Comparison of ENCODE assay signal across 12 cellular contexts in the genomic region with DNA sequence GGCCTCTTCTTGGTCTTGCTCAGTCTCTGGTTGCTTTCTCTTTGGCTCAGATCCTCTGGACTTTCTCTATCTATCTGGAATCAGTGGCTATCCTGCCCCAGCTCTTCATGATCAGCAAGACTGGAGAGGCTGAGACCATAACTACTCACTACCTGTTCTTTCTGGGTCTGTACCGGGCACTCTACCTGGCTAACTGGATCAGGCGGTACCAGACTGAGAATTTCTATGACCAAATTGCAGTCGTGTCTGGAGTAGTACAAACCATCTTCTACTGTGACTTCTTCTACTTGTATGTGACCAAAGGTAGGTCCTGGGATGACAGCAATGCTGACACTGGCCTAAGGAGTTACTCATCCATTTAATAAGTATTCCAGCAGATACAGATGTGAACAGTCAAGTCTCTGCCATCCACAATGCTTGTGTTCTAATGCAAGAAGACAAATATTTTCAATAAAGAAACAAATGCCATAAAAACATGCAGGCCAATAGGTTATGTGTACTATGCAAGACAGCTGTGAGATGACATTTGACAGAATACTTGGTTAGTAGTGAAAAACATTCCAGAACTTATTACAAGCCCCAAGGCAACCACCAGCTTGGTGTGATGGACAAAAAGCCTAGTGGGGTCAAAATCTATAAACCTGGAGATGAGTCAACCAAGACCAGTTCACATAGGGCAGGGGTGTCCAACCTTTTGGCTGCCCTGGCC. TPM values are rescaled to one million over a fixed set of nuclear protein-coding genes. Genes with fewer than 3 reads are reported as not detected.
A peak's percentile ranks its signal among the peaks of the same experiment; 100 is the strongest.
DNase-seq lines count a peak whose midpoint lies in the region; ATAC-seq, FAIRE-seq and TF ChIP-seq lines count a peak whose summit lies in the region.
"Had no signal": no experiment of that assay in that cellular context is flagged by ENCODE, and none has a peak within 500 bp of the region (broad histone marks: within the 10 kb centered on the region; RNA-seq: fewer than 3 reads in every experiment).

No MANE protein-coding gene starts in this region.

- no peak overlapping the region for H3K4me2 ChIP-seq in K562 (ENCODE audit: insufficient read depth, low read length)

- FAIRE-seq in K562 (lab: Jason Lieb, UNC), result no peak

- in situ Hi-C loops in K562 (cut with MboI), result no loop called here

- H3K9me1 ChIP-seq in K562 (ENCODE audit: control insufficient read depth, insufficient read depth, low read length), result no peaks in the 10 kb centered on the region

- TF ChIP-seq RAD21 in K562 (CRISPR knock-in tag; conservative IDR thresholded peaks at IDR 0.05 in 1 of 2, IDR thresholded peaks at IDR 0.05 in 1 of 2), result no peak

- no peaks in the 10 kb centered on the region for H3K27me3 ChIP-seq in CD4-positive, CD25-positive, alpha-beta regulatory T cell (ENCODE audit: control insufficient read depth, insufficient read depth, low read length)
- no peaks in the 10 kb centered on the region for H3K27me3 ChIP-seq in K562 (ENCODE audit: control insufficient read depth in 2 of 2, insufficient read depth in 2 of 2, low read length in 2 of 2)
- no peaks in the 10 kb centered on the region for H3K27me3 ChIP-seq in tibial artery
- no peaks in the 10 kb centered on the region for H3K27me3 ChIP-seq in spleen (replicated peaks in 1 of 7)
- H3K27me3 ChIP-seq: brain microvascular endothelial cell, gastrocnemius medialis had no signal

- CTCF ChIA-PET in K562 (lab: Yijun Ruan, JAX; ENCODE audit: low intra/inter-chr PET ratio) (no interaction called here), HEK293T (lab: Yijun Ruan, JAX) (no interaction called here)

- H3K9ac ChIP-seq in K562 (ENCODE audit: insufficient read depth in 1 of 2, low read depth in 2 of 2, low read length in 2 of 2), result no peak overlapping the region

- TF ChIP-seq EP300 in K562 (IDR thresholded peaks at IDR 0.05; ENCODE audit: low read length), result no peak

- TF ChIP-seq POLR2A in K562 (conservative IDR thresholded peaks at IDR 0.05) (no peak), spleen (IDR thresholded peaks at IDR 0.05) (no peak)

- intact Hi-C loops in K562 (cut with micrococcal nuclease), result no loop called here
- intact Hi-C loops in tibial artery (cut with DNase I; ENCODE audit: low total_unique reads), result no loop called here
- intact Hi-C loops in spleen (cut with DNase I; ENCODE audit: low total_unique reads), result no loop called here

- H3K27ac ChIP-seq in CD4-positive, CD25-positive, alpha-beta regulatory T cell (ENCODE audit: insufficient read depth, low read length, poor library complexity, severe bottlenecking), result no peak overlapping the region
- H3K27ac ChIP-seq in K562 (ENCODE audit: extremely low read depth, low read depth, low read length) (no peak overlapping the region), tibial artery (peak overlapping the region in 1 of 2 donors; percentile 19), spleen (peak overlapping the region in 1 of 8 donors; percentile 6)
- H3K27ac ChIP-seq: brain microvascular endothelial cell, gastrocnemius medialis had no signal

- no peaks in the 10 kb centered on the region for H3K79me2 ChIP-seq in K562 (ENCODE audit: control insufficient read depth, insufficient read depth, low read length)

- peaks cover 41% of the 10 kb centered on the region for H3K36me3 Mint-ChIP-seq in CD4-positive, CD25-positive, alpha-beta regulatory T cell
- peaks cover 13 to 61% (median 23%) of the 10 kb centered on the region in 3 donors for H3K36me3 Mint-ChIP-seq in naive thymus-derived CD8-positive, alpha-beta T cell

- H3K9me3 ChIP-seq in CD4-positive, CD25-positive, alpha-beta regulatory T cell (ENCODE audit: control insufficient read depth in 2 of 2, low read length in 2 of 2), result no peaks in the 10 kb centered on the region
- H3K9me3 ChIP-seq in K562 (replicated peaks; ENCODE audit: control insufficient read depth, insufficient read depth, low read depth, low read length) (no peaks in the 10 kb centered on the region), tibial artery (no peaks in the 10 kb centered on the region), spleen (no peaks in the 10 kb centered on the region)
- H3K9me3 ChIP-seq: gastrocnemius medialis had no signal

- H3K9me3 Mint-ChIP-seq in CD4-positive, CD25-positive, alpha-beta regulatory T cell, result no peaks in the 10 kb centered on the region
- H3K9me3 Mint-ChIP-seq in naive thymus-derived CD8-positive, alpha-beta T cell, result no peaks in the 10 kb centered on the region
- H3K9me3 Mint-ChIP-seq: activated T-cell treated with anti-CD3 and anti-CD28 coated beads, Interleukin-2, amount 50 U/mL, for 4 hours had no signal

- no peak overlapping the region for H3K4me3 ChIP-seq in CD4-positive, CD25-positive, alpha-beta regulatory T cell (ENCODE audit: low read depth, low read length)
- H3K4me3 ChIP-seq in K562 (no peak overlapping the region), tibial artery (no peak overlapping the region), spleen (no peak overlapping the region)
- H3K4me3 ChIP-seq: gastrocnemius medialis had no signal

- no peak for ATAC-seq in CD4-positive, CD25-positive, alpha-beta regulatory T cell (ENCODE audit: low read depth in 2 of 2)
- peak; percentile 16 for ATAC-seq in K562
- ATAC-seq in naive thymus-derived CD8-positive, alpha-beta T cell, result peak in 1 of 2 donors; percentile 5
- ATAC-seq: activated T-cell treated with anti-CD3 and anti-CD28 coated beads, Interleukin-2, amount 50 U/mL, for 4 hours; gastrocnemius medialis; sciatic nerve had no signal

- H4K20me1 ChIP-seq in K562 (replicated peaks; ENCODE audit: control insufficient read depth, insufficient read depth, low read length), result no peaks in the 10 kb centered on the region

- peaks cover 15 to 35% (median 25%) of the 10 kb centered on the region in 4 donors for H3K4me1 Mint-ChIP-seq in CD4-positive, CD25-positive, alpha-beta regulatory T cell
- H3K4me1 Mint-ChIP-seq in naive thymus-derived CD8-positive, alpha-beta T cell, result peaks cover 10 to 36% (median 23%) of the 10 kb centered on the region in 4 donors

- H3K36me3 ChIP-seq in CD4-positive, CD25-positive, alpha-beta regulatory T cell (ENCODE audit: control insufficient read depth, insufficient read depth, low read length), result peaks cover 54% of the 10 kb centered on the region
- peaks cover 60% of the 10 kb centered on the region for H3K36me3 ChIP-seq in K562 (ENCODE audit: control insufficient read depth, insufficient read depth, low read length)
- peaks cover 53 to 60% (median 58%) of the 10 kb centered on the region in 3 donors for H3K36me3 ChIP-seq in tibial artery
- peaks cover 3 to 76% (median 63%) of the 10 kb centered on the region in 6 donors for H3K36me3 ChIP-seq in spleen

- DNase-seq in CD4-positive, CD25-positive, alpha-beta regulatory T cell, result no peak
- peak; percentile 66 for DNase-seq in EH (ENCODE audit: low read depth)
- no peak for DNase-seq in K562 (ENCODE audit: extremely low read depth in 1 of 4, low spot score in 3 of 4)
- DNase-seq in naive thymus-derived CD8-positive, alpha-beta T cell, result no peak
- DNase-seq in tibial artery, result no peak
- no peak for DNase-seq in HEK293T (ENCODE audit: extremely low spot score)
- no peak for DNase-seq in spleen
- DNase-seq in stimulated activated CD4-positive, alpha-beta T cell treated with anti-CD3 and anti-CD28 coated beads, Interleukin-12 subunit alpha, Interleukin-12 subunit beta, amount 100 ng/mL, for 4 hours, result no peak
- DNase-seq: activated T-cell treated with anti-CD3 and anti-CD28 coated beads, Interleukin-2, amount 50 U/mL, for 4 hours; brain microvascular endothelial cell; gastrocnemius medialis had no signal

- WGBS in K562 (ENCODE audit: insufficient coverage, low coverage, missing lambda C conversion rate), result 86% methylated on average over 2 of the region's 3 CpGs
- 86 to 94% (median 93%) methylated on average over 3 of the region's 3 CpGs for WGBS in spleen, 5 donors

- no peak overlapping the region for H2AFZ ChIP-seq in K562 (ENCODE audit: low read depth, low read length)

- H3K4me3 Mint-ChIP-seq in CD4-positive, CD25-positive, alpha-beta regulatory T cell, result no peak overlapping the region
- H3K4me3 Mint-ChIP-seq in naive thymus-derived CD8-positive, alpha-beta T cell, result no peak overlapping the region
- H3K4me3 Mint-ChIP-seq: activated T-cell treated with anti-CD3 and anti-CD28 coated beads, Interleukin-2, amount 50 U/mL, for 4 hours had no signal

- POLR2A ChIA-PET in K562 (lab: Yijun Ruan, JAX) (interaction anchor here (0.6 to 2.1 kb wide), 7 partner anchors 9 to 89 kb away, joined by 3 to 13 read pairs (median 6); a partner anchor contains a TSS), HEK293T (lab: Yijun Ruan, JAX) (interaction anchor here (0.8 to 2.8 kb wide), 5 partner anchors 8 to 89 kb away, joined by 3 to 10 read pairs (median 3); a partner anchor contains a TSS)
- POLR2A ChIA-PET in naive thymus-derived CD8-positive, alpha-beta T cell (lab: Charles Lee), result interaction anchor here (0.7 to 2.5 kb wide), 3 partner anchors 10 to 429 kb away, joined by 3 to 13 read pairs (median 5); no protein-coding TSS in a partner anchor

- no peaks in the 10 kb centered on the region for H3K27me3 Mint-ChIP-seq in CD4-positive, CD25-positive, alpha-beta regulatory T cell
- no peaks in the 10 kb centered on the region for H3K27me3 Mint-ChIP-seq in naive thymus-derived CD8-positive, alpha-beta T cell

- no TSS peak for BruUV-seq in K562 (replicated peaks; lab: Mats Ljungman, UMichigan)

- peak overlapping the region; percentile 7 to 56 (median 39) for H3K27ac Mint-ChIP-seq in CD4-positive, CD25-positive, alpha-beta regulatory T cell
- H3K27ac Mint-ChIP-seq in naive thymus-derived CD8-positive, alpha-beta T cell, result peak overlapping the region in 7 of 10 donors; percentile 0 to 74 (median 49)

- H3K4me1 ChIP-seq in CD4-positive, CD25-positive, alpha-beta regulatory T cell (ENCODE audit: control insufficient read depth, insufficient read depth, low read length, poor library complexity, severe bottlenecking), result no peaks in the 10 kb centered on the region
- no peaks in the 10 kb centered on the region for H3K4me1 ChIP-seq in K562 (replicated peaks in 1 of 2; ENCODE audit: control insufficient read depth in 2 of 2, insufficient read depth in 2 of 2, low read length in 2 of 2)
- no peaks in the 10 kb centered on the region for H3K4me1 ChIP-seq in tibial artery
- peaks cover 0 to 24% (median 0%) of the 10 kb centered on the region in 6 donors for H3K4me1 ChIP-seq in spleen
- H3K4me1 ChIP-seq: gastrocnemius medialis had no signal

- TF ChIP-seq CTCF in K562 (IDR thresholded peaks at IDR 0.05 in 2 of 3, conservative IDR thresholded peaks at IDR 0.05 in 1 of 3; ENCODE audit: insufficient read depth in 2 of 3, low read depth in 1 of 3, low read length in 3 of 3), result no peak
- TF ChIP-seq CTCF in tibial artery (IDR thresholded peaks at IDR 0.05), result no peak
- TF ChIP-seq CTCF in spleen (IDR thresholded peaks at IDR 0.05 in 8 of 11, conservative IDR thresholded peaks at IDR 0.05 in 3 of 11), result no peak

RNA-seq across cellular contexts. Expression of a gene that starts 13.4 kb away (rescaled TPM):
- total RNA-seq in CD4-positive, CD25-positive, alpha-beta regulatory T cell, result not detected
- polyA plus RNA-seq in CD4-positive, CD25-positive, alpha-beta regulatory T cell, result under 1 TPM in 3 of 4 donors, not detected in 1; 0.38 to 0.71 (median 0.42) TPM
- total RNA-seq in K562 (2011; cell fraction: chromatin; rRNA removed; ENCODE audit: low replicate concordance), result 28.0 and 28.7 TPM in 2 replicates
- total RNA-seq in K562 (2011; cell fraction: nucleolus; rRNA removed), result 33.2 and 33.5 TPM in 2 replicates
- 37.2 and 51.0 TPM in 2 replicates for total RNA-seq in K562 (2011; cell fraction: nucleoplasm; rRNA removed)
- total RNA-seq in K562 (2014; rRNA removed) (8.8 and 10.9 TPM in 2 replicates), K562 (2014; rRNA removed; fragmentation: Illumina TruSeq; extraction: Trizol) (9.6 and 10.8 TPM in 2 replicates), K562 (2015; rRNA removed; fragmentation: Illumina TruSeq; extraction: Trizol) (7.1 and 7.4 TPM in 2 replicates), K562 (2021) (10.6 and 12.2 TPM in 2 replicates), spleen (1 to 10 TPM; 1.5 to 4.9 (median 3.1) TPM)
- polyA plus RNA-seq in K562 (2011; rRNA removed) (44.8 and 49.1 TPM in 2 replicates), K562 (2014; fragmentation: Illumina TruSeq; extraction: Trizol) (18.7 and 23.6 TPM in 2 replicates), K562 (2014; fragmentation: Nextera tagmentation; extraction: Ambion mirVana) (1 to 10 TPM; 7.6 to 8.5 TPM), K562 (2014; rRNA removed) (13.7 and 19.7 TPM in 2 replicates), spleen (1 to 10 TPM in 2 of 3 donors, under 1 TPM in 1; 1.00 to 3.1 (median 1.2) TPM)
- polyA plus RNA-seq in K562 (2011; cell fraction: cytosol; rRNA removed), result 32.6 and 47.4 TPM in 2 replicates
- polyA plus RNA-seq in K562 (2011; cell fraction: nucleus; rRNA removed), result 8.3 and 16.8 TPM in 2 replicates
- polyA plus RNA-seq in K562 (2012), result 11.4 and 20.4 TPM in 2 replicates
- 21.7 and 25.7 TPM in 2 replicates for polyA minus RNA-seq in K562 (2011; rRNA and poly(A)+ RNA removed)
- 8.5 and 11.5 TPM in 2 replicates for polyA minus RNA-seq in K562 (2011; cell fraction: cytosol; rRNA and poly(A)+ RNA removed)
- 4.0 and 8.4 TPM in 2 replicates for polyA minus RNA-seq in K562 (2011; cell fraction: nucleus; rRNA and poly(A)+ RNA removed)
- total RNA-seq in naive thymus-derived CD8-positive, alpha-beta T cell, result not detected
- polyA plus RNA-seq in naive thymus-derived CD8-positive, alpha-beta T cell, result under 1 TPM in 2 of 3 donors, not detected in 1; 0.11 to 0.28 TPM

RNA-seq across cellular contexts. Expression of a gene that starts 24.8 kb away (rescaled TPM):
- total RNA-seq in CD4-positive, CD25-positive, alpha-beta regulatory T cell, result 658 TPM
- 10 to 100 TPM; 36.5 to 45.7 (median 41.3) TPM for polyA plus RNA-seq in CD4-positive, CD25-positive, alpha-beta regulatory T cell
- total RNA-seq in K562 (2011; cell fraction: chromatin; rRNA removed; ENCODE audit: low replicate concordance), result 606 and 912 TPM in 2 replicates
- total RNA-seq in K562 (2011; cell fraction: nucleolus; rRNA removed), result 357 and 403 TPM in 2 replicates
- 494 and 663 TPM in 2 replicates for total RNA-seq in K562 (2011; cell fraction: nucleoplasm; rRNA removed)
- total RNA-seq in K562 (2014; rRNA removed) (330 and 355 TPM in 2 replicates), K562 (2014; rRNA removed; fragmentation: Illumina TruSeq; extraction: Trizol) (165 and 171 TPM in 2 replicates), K562 (2015; rRNA removed; fragmentation: Illumina TruSeq; extraction: Trizol) (182 and 189 TPM in 2 replicates), K562 (2021) (216 and 224 TPM in 2 replicates), spleen (100 to 1,000 TPM; 579 to 818 (median 658) TPM)
- polyA plus RNA-seq in K562 (2011; rRNA removed) (421 and 553 TPM in 2 replicates), K562 (2014; fragmentation: Illumina TruSeq; extraction: Trizol) (160 and 185 TPM in 2 replicates), K562 (2014; fragmentation: Nextera tagmentation; extraction: Ambion mirVana) (10 to 100 TPM; 17.6 to 66.9 TPM), K562 (2014; rRNA removed) (252 and 270 TPM in 2 replicates), spleen (100 to 1,000 TPM; 150 to 224 (median 204) TPM)
- 303 and 320 TPM in 2 replicates for polyA plus RNA-seq in K562 (2011; cell fraction: cytosol; rRNA removed)
- 1,663 and 2,084 TPM in 2 replicates for polyA plus RNA-seq in K562 (2011; cell fraction: nucleus; rRNA removed)
- 105 and 137 TPM in 2 replicates for polyA plus RNA-seq in K562 (2012)
- polyA minus RNA-seq in K562 (2011; rRNA and poly(A)+ RNA removed), result 387 and 408 TPM in 2 replicates
- 127 and 132 TPM in 2 replicates for polyA minus RNA-seq in K562 (2011; cell fraction: cytosol; rRNA and poly(A)+ RNA removed)
- 457 and 507 TPM in 2 replicates for polyA minus RNA-seq in K562 (2011; cell fraction: nucleus; rRNA and poly(A)+ RNA removed)
- 1,000 to 10,000 TPM; 1,031 to 1,044 TPM for total RNA-seq in naive thymus-derived CD8-positive, alpha-beta T cell
- polyA plus RNA-seq in naive thymus-derived CD8-positive, alpha-beta T cell, result 10 to 100 TPM; 27.3 to 38.7 (median 28.2) TPM

RNA-seq across cellular contexts. Expression of a gene that starts 26.3 kb away (rescaled TPM):
- total RNA-seq in CD4-positive, CD25-positive, alpha-beta regulatory T cell, result not detected
- polyA plus RNA-seq in CD4-positive, CD25-positive, alpha-beta regulatory T cell, result not detected
- 0.23 TPM in 1 of 2 replicates, not detected in the other for total RNA-seq in K562 (2011; cell fraction: chromatin; rRNA removed; ENCODE audit: low replicate concordance)
- total RNA-seq in K562 (2011; cell fraction: nucleolus; rRNA removed), result 0.26 and 0.33 TPM in 2 replicates
- total RNA-seq in K562 (2011; cell fraction: nucleoplasm; rRNA removed), result not detected in 2 replicates
- 0.09 and 0.41 TPM in 2 replicates for total RNA-seq in K562 (2014; rRNA removed)
- not detected in 2 replicates for total RNA-seq in K562 (2014; rRNA removed; fragmentation: Illumina TruSeq; extraction: Trizol)
- not detected in 2 replicates for total RNA-seq in K562 (2015; rRNA removed; fragmentation: Illumina TruSeq; extraction: Trizol)
- 0.13 and 0.55 TPM in 2 replicates for total RNA-seq in K562 (2021)
- polyA plus RNA-seq in K562 (2011; rRNA removed), result 0.07 and 0.18 TPM in 2 replicates
- polyA plus RNA-seq in K562 (2011; cell fraction: cytosol; rRNA removed), result 0.13 and 0.24 TPM in 2 replicates
- 0.10 TPM in 2 replicates for polyA plus RNA-seq in K562 (2011; cell fraction: nucleus; rRNA removed)
- 0.07 and 0.15 TPM in 2 replicates for polyA plus RNA-seq in K562 (2012)
- 0.07 and 0.28 TPM in 2 replicates for polyA plus RNA-seq in K562 (2014; fragmentation: Illumina TruSeq; extraction: Trizol)
- polyA plus RNA-seq in K562 (2014; fragmentation: Nextera tagmentation; extraction: Ambion mirVana), result not detected
- polyA plus RNA-seq in K562 (2014; rRNA removed), result 0.20 and 0.27 TPM in 2 replicates
- 0.09 TPM in 1 of 2 replicates, not detected in the other for polyA minus RNA-seq in K562 (2011; rRNA and poly(A)+ RNA removed)
- 0.38 TPM in 1 of 2 replicates, not detected in the other for polyA minus RNA-seq in K562 (2011; cell fraction: cytosol; rRNA and poly(A)+ RNA removed)
- 0.22 TPM in 1 of 2 replicates, not detected in the other for polyA minus RNA-seq in K562 (2011; cell fraction: nucleus; rRNA and poly(A)+ RNA removed)
- total RNA-seq in naive thymus-derived CD8-positive, alpha-beta T cell, result not detected
- not detected for polyA plus RNA-seq in naive thymus-derived CD8-positive, alpha-beta T cell
- total RNA-seq in spleen, result not detected
- polyA plus RNA-seq in spleen, result not detected
- total RNA-seq: activated T-cell treated with anti-CD3 and anti-CD28 coated beads, Interleukin-2, amount 50 U/mL, for 4 hours; gastrocnemius medialis had no signal
